17 cellular contexts compared by ENCODE assay signal in genomic region chr10:131630772-131631258, GRCh38.
DNase-seq lines count a peak whose midpoint lies in the region; ATAC-seq lines count a peak whose summit lies in the region.
"Had no signal": no experiment of that assay in that cellular context is flagged by ENCODE, and none has a peak within 500 bp of the region (broad histone marks: within the 10 kb centered on the region; RNA-seq: fewer than 3 reads in every experiment).

No MANE protein-coding gene starts in this region.

- no peak overlapping the region for H2BK12ac ChIP-seq in mesenchymal stem cell (ENCODE audit: low read length in 2 of 2)

- H3K4ac ChIP-seq in mesenchymal stem cell (ENCODE audit: low read depth in 1 of 2, low read length in 2 of 2), result no peak overlapping the region

- peak; percentile 43 for ATAC-seq in left lobe of liver
- ATAC-seq in HG03135 (IDR thresholded peaks at IDR 0.05; ENCODE audit: unreplicated experiment), result no peak
- ATAC-seq in Right ventricle myocardium inferior, result no peak
- ATAC-seq: A549, GM23338 had no signal

- H3K79me1 ChIP-seq in mesenchymal stem cell (replicated peaks; ENCODE audit: low read length, poor library complexity, severe bottlenecking), result no peaks in the 10 kb centered on the region

- no peak overlapping the region for H2BK120ac ChIP-seq in mesenchymal stem cell (ENCODE audit: low read depth, low read length)

- H3K9ac ChIP-seq in mesenchymal stem cell (ENCODE audit: low read length), result no peak overlapping the region

- no peak overlapping the region for H2AK5ac ChIP-seq in mesenchymal stem cell (ENCODE audit: low read length, severe bottlenecking)

- H3K4me2 ChIP-seq in mesenchymal stem cell (ENCODE audit: low read length, poor library complexity, severe bottlenecking), result no peak overlapping the region
- H3K4me2 ChIP-seq: A549, GM23338 had no signal

- intact Hi-C loops in posterior vena cava (cut with DNase I), result no loop called here
- intact Hi-C loops in Right ventricle myocardium inferior (cut with DNase I), result no loop called here

- H2BK5ac ChIP-seq in mesenchymal stem cell (ENCODE audit: low read depth, low read length, poor library complexity, severe bottlenecking), result no peak overlapping the region

- peak overlapping the region; percentile 19 for H2AFZ ChIP-seq in mesenchymal stem cell (ENCODE audit: low read depth, low read length)
- H2AFZ ChIP-seq: GM23338 had no signal

- no peaks in the 10 kb centered on the region for H3K4me1 ChIP-seq in mesenchymal stem cell (ENCODE audit: control insufficient read depth, insufficient read depth, low read depth, low read length)
- H3K4me1 ChIP-seq: A549, BE2C had no signal

- WGBS in mesenchymal stem cell, result 70% methylated on average over 7 of the region's 7 CpGs

- H3K27ac ChIP-seq in mesenchymal stem cell (ENCODE audit: low read length, poor library complexity, severe bottlenecking), result no peak overlapping the region
- H3K27ac ChIP-seq: A549, C4-2B, HL-60 had no signal

- H3K14ac ChIP-seq in mesenchymal stem cell (ENCODE audit: low read length in 2 of 2), result no peak overlapping the region

- DNase-seq in left lobe of liver (ENCODE audit: low spot score) (no peak), mesenchymal stem cell (no peak), posterior vena cava (ENCODE audit: low spot score) (peak; percentile 47), NCI-H1105 (lab: John Stamatoyannopoulos, UW) (no peak), Right ventricle myocardium inferior (ENCODE audit: missing footprints) (no peak)
- DNase-seq: BE2C; CD4-positive, alpha-beta memory T cell; COR-L47; DND-41; GDM1; H7; IMR-90 had no signal

- H3K36me3 ChIP-seq in mesenchymal stem cell (ENCODE audit: control insufficient read depth in 1 of 2, insufficient read depth in 2 of 2, low read depth in 1 of 2, low read length in 2 of 2), result no peaks in the 10 kb centered on the region
- H3K36me3 ChIP-seq: BE2C had no signal

- H2BK15ac ChIP-seq in mesenchymal stem cell (ENCODE audit: low read depth, poor library complexity, severe bottlenecking), result no peak overlapping the region

- H3K23ac ChIP-seq in mesenchymal stem cell (ENCODE audit: low read length in 2 of 2), result no peak overlapping the region

- H3K27me3 ChIP-seq in mesenchymal stem cell (ENCODE audit: control insufficient read depth in 1 of 2, insufficient read depth in 1 of 2, low read length in 2 of 2), result no peaks in the 10 kb centered on the region
- H3K27me3 ChIP-seq: BE2C had no signal

- H3K4me3 ChIP-seq in mesenchymal stem cell (ENCODE audit: insufficient read depth in 1 of 2, low read depth in 1 of 2, low read length in 2 of 2), result no peak overlapping the region
- H3K4me3 ChIP-seq: A549, GM23338 had no signal

- no peak overlapping the region for H4K91ac ChIP-seq in mesenchymal stem cell (ENCODE audit: low read length)

- no peak overlapping the region for H4K8ac ChIP-seq in mesenchymal stem cell (ENCODE audit: low read length)

- peaks cover 15% of the 10 kb centered on the region for H3K9me3 ChIP-seq in mesenchymal stem cell (ENCODE audit: control insufficient read depth, low read length)
- H3K9me3 ChIP-seq: BE2C had no signal

- no peak overlapping the region for H3K18ac ChIP-seq in mesenchymal stem cell (ENCODE audit: low read depth in 1 of 2, low read length in 2 of 2)
